In the genomic region with DNA sequence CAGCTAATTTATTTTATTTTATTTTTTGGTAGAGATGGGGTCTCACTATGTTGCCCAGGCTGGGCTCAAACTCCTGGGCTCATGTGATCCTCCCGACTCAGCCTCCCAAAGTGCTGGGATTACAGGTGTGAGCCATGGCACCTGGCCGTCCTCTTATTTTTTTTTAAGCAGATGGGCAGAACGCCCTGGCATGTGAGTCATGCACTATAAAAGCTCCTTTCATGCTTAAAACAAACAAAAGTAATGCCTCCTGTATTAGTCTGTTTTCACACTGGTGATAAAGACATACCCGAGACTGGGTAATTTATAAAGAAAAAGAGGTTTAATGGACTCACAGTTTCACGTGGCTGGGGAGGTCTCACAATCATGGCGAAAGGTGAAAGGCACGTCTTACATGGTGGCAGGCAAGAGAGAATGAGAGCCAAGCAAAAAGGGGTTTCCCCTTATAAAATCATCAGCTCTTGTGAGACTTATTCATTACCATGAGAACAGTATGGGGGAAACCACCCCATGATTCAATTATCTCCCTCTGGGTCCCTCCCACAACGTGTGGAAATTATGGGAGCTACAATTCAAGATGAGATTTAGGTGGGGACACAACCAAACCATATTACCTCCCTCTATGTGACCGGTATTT, we compare ENCODE assay signal across 8 cellular contexts. TPM values are rescaled to one million over a fixed set of nuclear protein-coding genes. Genes with fewer than 3 reads are reported as not detected.
DNase-seq lines count a peak whose midpoint lies in the region; ATAC-seq, FAIRE-seq and TF ChIP-seq lines count a peak whose summit lies in the region.
"Not testable (repeated sequence)": the region's sequence is repeated elsewhere in the genome, so short reads cannot be mapped to it uniquely, and the experiment has no call there.

No MANE protein-coding gene starts in this region.

- WGBS in IMR-90 (ENCODE audit: extremely low coverage in 2 of 2, insufficient read length in 1 of 2), 2 experiments = 60% methylated on average over 1 of the region's 9 CpGs; no CpG with 5 or more reads in 1 of the 2 experiments
- 38% methylated on average over 9 of the region's 9 CpGs for WGBS in body of pancreas, 2 donors
- 18% methylated on average over 9 of the region's 9 CpGs for WGBS in HepG2 (ENCODE audit: low lambda C conversion rate)

- not testable (repeated sequence) for H3K4me2 ChIP-seq in IMR-90 (ENCODE audit: low read depth, low read length); HepG2 (ENCODE audit: low read depth, low read length)

- not testable (repeated sequence) for H3K4me1 ChIP-seq in IMR-90 (ENCODE audit: control insufficient read depth, insufficient read depth, low read length); Panc1 (ENCODE audit: control insufficient read depth, insufficient read depth, low read length); body of pancreas; HepG2 (ENCODE audit: insufficient read depth, low read length)

- not testable (repeated sequence) for H3K56ac ChIP-seq in IMR-90 (ENCODE audit: extremely low read depth, insufficient read depth, low read length)

- not testable (repeated sequence) for H3K9me1 ChIP-seq in IMR-90 (ENCODE audit: insufficient read depth, low read length)

- not testable (repeated sequence) for H2BK120ac ChIP-seq in IMR-90 (ENCODE audit: low read depth, low read length)

- TF ChIP-seq CTCF in IMR-90 (conservative IDR thresholded peaks at IDR 0.05; ENCODE audit: low read depth, low read length); Panc1 (IDR thresholded peaks at IDR 0.05); body of pancreas (IDR thresholded peaks at IDR 0.05); HepG2 (CRISPR knock-in tag; IDR thresholded peaks at IDR 0.05): not testable (repeated sequence)

- intact Hi-C loops in IMR-90 (cut with micrococcal nuclease); Panc1 (cut with micrococcal nuclease; ENCODE audit: unreplicated experiment); body of pancreas (cut with DNase I); HepG2 (cut with micrococcal nuclease; ENCODE audit: unreplicated experiment): not testable (repeated sequence)

- H3K36me3 ChIP-seq in IMR-90 (ENCODE audit: control insufficient read depth, insufficient read depth, low read length); Panc1 (ENCODE audit: control insufficient read depth, insufficient read depth, low read length); body of pancreas (replicated peaks in 1 of 2; ENCODE audit: insufficient read depth in 1 of 2, low read depth in 2 of 2); HepG2 (replicated peaks in 1 of 2; ENCODE audit: control insufficient read depth in 1 of 2, insufficient read depth in 2 of 2, low read length in 2 of 2): not testable (repeated sequence)

- not testable (repeated sequence) for TF ChIP-seq RAD21 in IMR-90 (IDR thresholded peaks at IDR 0.05; ENCODE audit: low read length); HepG2 (CRISPR knock-in tag; IDR thresholded peaks at IDR 0.05)

- not testable (repeated sequence) for H4K91ac ChIP-seq in IMR-90 (ENCODE audit: insufficient read depth, low read depth, low read length)

- CTCF ChIA-PET in IMR-90 (lab: Yijun Ruan, JAX); HepG2 (lab: Yijun Ruan, JAX; ENCODE audit: low intra/inter-chr PET ratio, low total read pairs): not testable (repeated sequence)
- CTCF ChIA-PET in Panc1 (lab: Charles Lee) = interaction anchor here (0.6 kb wide), 1 partner anchor 59 kb away, joined by 7 read pairs; no protein-coding TSS in a partner anchor

- dilution Hi-C loops in IMR-90 (cut with HindIII; ENCODE audit: low sequenced_read_pairs, unreplicated experiment) = not testable (repeated sequence)

- not testable (repeated sequence) for H3K14ac ChIP-seq in IMR-90 (replicated peaks; ENCODE audit: low read depth, low read length)

- not testable (repeated sequence) for H2AK5ac ChIP-seq in IMR-90 (ENCODE audit: low read depth, low read length)

- in situ Hi-C loops in Caki2 (cut with HindIII; ENCODE audit: low pct_unique_long_range_greater_than_20kb, low sequenced_read_pairs); IMR-90 (cut with MboI; ENCODE audit: low sequenced_read_pairs); Panc1 (cut with HindIII; ENCODE audit: low pct_unique_long_range_greater_than_20kb, low sequenced_read_pairs); HepG2 (cut with HindIII; ENCODE audit: extremely low pct_ligation_motif_present, low pct_unique_long_range_greater_than_20kb): not testable (repeated sequence)

- H3K79me1 ChIP-seq in IMR-90 (ENCODE audit: low read depth in 1 of 2, low read length in 2 of 2) = not testable (repeated sequence)

- TF ChIP-seq EP300 in HepG2 (IDR thresholded peaks at IDR 0.05; ENCODE audit: low read depth in 2 of 2, low read length in 2 of 2); HepG2 (CRISPR knock-in tag; IDR thresholded peaks at IDR 0.05; ENCODE audit: borderline replicate concordance): not testable (repeated sequence)

- not testable (repeated sequence) for H3K23ac ChIP-seq in IMR-90 (ENCODE audit: low read depth, low read length)

- ATAC-seq in IMR-90 (ENCODE audit: low read depth); HepG2: not testable (repeated sequence)
- ATAC-seq in Panc1 (peak; percentile 82), body of pancreas (peak; percentile 33), esophagus mucosa (peak; percentile 59)

- not testable (repeated sequence) for H2BK15ac ChIP-seq in IMR-90 (ENCODE audit: low read depth, low read length)

- H2BK20ac ChIP-seq in IMR-90 (ENCODE audit: low read depth, low read length) = not testable (repeated sequence)

- H4K5ac ChIP-seq in IMR-90 (ENCODE audit: low read depth, low read length) = not testable (repeated sequence)

- H4K8ac ChIP-seq in IMR-90 (ENCODE audit: low read depth in 2 of 2, low read length in 2 of 2) = not testable (repeated sequence)

- H4K20me1 ChIP-seq in IMR-90 (ENCODE audit: insufficient read depth, low read length); HepG2 (ENCODE audit: insufficient read depth, low read length): not testable (repeated sequence)

- not testable (repeated sequence) for H3K27ac ChIP-seq in IMR-90 (ENCODE audit: insufficient read depth, low read length); Panc1 (ENCODE audit: low read length); body of pancreas; HepG2 (ENCODE audit: extremely low read length, insufficient read depth, low read length)

- not testable (repeated sequence) for H3K4me3 ChIP-seq in IMR-90 (ENCODE audit: insufficient read depth, low read depth, low read length); Panc1 (ENCODE audit: low read depth in 2 of 2, low read length in 2 of 2); body of pancreas; HepG2 (replicated peaks in 1 of 3; ENCODE audit: insufficient read depth in 1 of 3, low read depth in 2 of 3, low read length in 3 of 3)

- not testable (repeated sequence) for H3K18ac ChIP-seq in IMR-90 (ENCODE audit: low read depth, low read length)

- POLR2A ChIA-PET in IMR-90 (lab: Charles Lee; ENCODE audit: unreplicated experiment); HepG2 (lab: Yijun Ruan, JAX): not testable (repeated sequence)
- POLR2A ChIA-PET in Panc1 (lab: Charles Lee) = interaction anchor here (0.6 kb wide), 1 partner anchor 298 kb away, joined by 3 read pairs; no protein-coding TSS in a partner anchor

- H3K27me3 ChIP-seq in IMR-90 (ENCODE audit: control insufficient read depth, insufficient read depth, low read length); Panc1 (ENCODE audit: control insufficient read depth, insufficient read depth, low read length); body of pancreas: not testable (repeated sequence)
- peaks cover 2 to 27% of the 10 kb centered on the region in 2 experiments; a peak in 4 of 5 replicates for H3K27me3 ChIP-seq in HepG2 (ENCODE audit: control insufficient read depth in 1 of 2, insufficient read depth in 2 of 2, low read length in 2 of 2)

- H3K4ac ChIP-seq in IMR-90 (ENCODE audit: low read depth, low read length) = not testable (repeated sequence)

- TF ChIP-seq POLR2A in IMR-90 (IDR thresholded peaks at IDR 0.05; ENCODE audit: low read depth, low read length); body of pancreas (IDR thresholded peaks at IDR 0.05); HepG2 (IDR thresholded peaks at IDR 0.05; ENCODE audit: insufficient read depth in 1 of 2, low read depth in 2 of 2, low read length in 2 of 2): not testable (repeated sequence)

- peak; percentile 45 for DNase-seq in Caki2 (ENCODE audit: low read depth)
- peak; percentile 13 for DNase-seq in IMR-90
- peak; percentile 18 for DNase-seq in Panc1 (ENCODE audit: low read depth, low spot score)
- peak; percentile 4 to 10 for DNase-seq in activated CD4-positive, alpha-beta T cell treated with anti-CD3 and anti-CD28 coated beads, Interleukin-2, amount 50 U/mL, for 48 hours
- DNase-seq in body of pancreas = peak in 1 of 4 donors; percentile 30
- not testable (repeated sequence) for DNase-seq in HepG2 (ENCODE audit: low spot score)
- DNase-seq in stimulated activated CD4-positive, alpha-beta T cell treated with anti-CD3 and anti-CD28 coated beads, Interleukin-1b, Interleukin-23, amount 100 ng/mL, for 48 hours = peak; percentile 7

- BruUV-seq in IMR-90 (replicated peaks; lab: Mats Ljungman, UMichigan); Panc1 (replicated peaks; lab: Mats Ljungman, UMichigan); HepG2 (replicated peaks; lab: Mats Ljungman, UMichigan): not testable (repeated sequence)

- not testable (repeated sequence) for H2AFZ ChIP-seq in IMR-90 (replicated peaks; ENCODE audit: low read length, poor library complexity); HepG2 (ENCODE audit: low read length)

- not testable (repeated sequence) for H2AK9ac ChIP-seq in IMR-90 (replicated peaks; ENCODE audit: low read depth, low read length, poor library complexity)

- H3K79me2 ChIP-seq in HepG2 (ENCODE audit: insufficient read depth, low read length) = not testable (repeated sequence)

- not testable (repeated sequence) for H3K9me3 ChIP-seq in IMR-90 (ENCODE audit: control insufficient read depth, insufficient read depth, low read length); Panc1 (ENCODE audit: control insufficient read depth, insufficient read depth, low read depth, low read length); body of pancreas; HepG2 (ENCODE audit: low read length)

- not testable (repeated sequence) for FAIRE-seq in HepG2 (lab: Jason Lieb, UNC)

- not testable (repeated sequence) for H3K9ac ChIP-seq in IMR-90 (ENCODE audit: low read depth, low read length); HepG2 (ENCODE audit: insufficient read depth, low read depth, low read length)

- not testable (repeated sequence) for H2BK5ac ChIP-seq in IMR-90 (ENCODE audit: low read depth, low read length, poor library complexity, severe bottlenecking)

RNA-seq across cellular contexts. Expression of gene CPAMD8, which starts 12.3 kb away (rescaled TPM):
- 0.29 and 0.64 TPM in 2 replicates for total RNA-seq in Caki2 (2014; rRNA removed; shearing (Covaris generic); ENCODE audit: low replicate concordance)
- 0.28 and 0.36 TPM in 2 replicates for total RNA-seq in IMR-90 (2012; rRNA removed)
- polyA plus RNA-seq in IMR-90 (2012; rRNA removed) = 0.63 and 0.79 TPM in 2 replicates
- polyA plus RNA-seq in IMR-90 (2012; cell fraction: cytosol; rRNA removed) = 0.96 and 1.3 TPM in 2 replicates
- polyA plus RNA-seq in IMR-90 (2012; cell fraction: nucleus; rRNA removed; ENCODE audit: low replicate concordance) = 2.5 and 4.3 TPM in 2 replicates
- total RNA-seq in Panc1 (2021; ENCODE audit: unreplicated experiment) = 2.0 TPM
- polyA plus RNA-seq in Panc1 (2012; ENCODE audit: insufficient read length) = 1.9 TPM
- 1 to 10 TPM; 2.0 to 5.2 TPM for total RNA-seq in body of pancreas
- 2.0 TPM for total RNA-seq in esophagus mucosa
- total RNA-seq in HepG2 (2016; rRNA removed; fragmentation: Illumina TruSeq; extraction: Trizol) = 0.28 and 0.29 TPM in 2 replicates
- total RNA-seq in HepG2 (2016; cell fraction: cytosol; rRNA removed; fragmentation: Illumina TruSeq; extraction: Trizol; ENCODE audit: low read depth) = not detected in 2 replicates
- total RNA-seq in HepG2 (2016; cell fraction: insoluble cytoplasmic fraction; rRNA removed; fragmentation: Illumina TruSeq; extraction: Trizol) = 0.04 and 0.21 TPM in 2 replicates
- total RNA-seq in HepG2 (2016; cell fraction: membrane; rRNA removed; fragmentation: Illumina TruSeq; extraction: Trizol) = not detected in 2 replicates
- total RNA-seq in HepG2 (2016; cell fraction: nucleus; rRNA removed; fragmentation: Illumina TruSeq; extraction: Trizol) = 0.34 TPM in 2 replicates
- polyA plus RNA-seq in HepG2 (2011; rRNA removed) = 0.34 and 0.91 TPM in 2 replicates
- polyA plus RNA-seq in HepG2 (2011; cell fraction: cytosol; rRNA removed) = 0.21 and 0.35 TPM in 2 replicates
- polyA plus RNA-seq in HepG2 (2011; cell fraction: nucleus; rRNA removed) = 1.6 and 2.5 TPM in 2 replicates
- 0.12 and 0.71 TPM in 2 replicates for polyA plus RNA-seq in HepG2 (2012)
- polyA plus RNA-seq in HepG2 (2016; cell fraction: cytosol; fragmentation: Illumina TruSeq; extraction: Trizol; ENCODE audit: low read depth) = 0.09 TPM in 1 of 2 replicates, not detected in the other
- polyA plus RNA-seq in HepG2 (2016; cell fraction: insoluble cytoplasmic fraction; fragmentation: Illumina TruSeq; extraction: Trizol; ENCODE audit: low read depth) = 0.07 TPM in 1 of 2 replicates, not detected in the other
- 0.26 TPM in 1 of 2 replicates, not detected in the other for polyA plus RNA-seq in HepG2 (2016; cell fraction: membrane; fragmentation: Illumina TruSeq; extraction: Trizol; ENCODE audit: low read depth)
- 0.14 and 0.48 TPM in 2 replicates for polyA plus RNA-seq in HepG2 (2016; cell fraction: nucleus; fragmentation: Illumina TruSeq; extraction: Trizol; ENCODE audit: insufficient read depth, low read depth)
- polyA minus RNA-seq in HepG2 (2011; rRNA and poly(A)+ RNA removed; ENCODE audit: low replicate concordance) = 0.30 and 0.94 TPM in 2 replicates
- not detected in 2 replicates for polyA minus RNA-seq in HepG2 (2011; cell fraction: cytosol; rRNA and poly(A)+ RNA removed)
- 0.26 and 1.4 TPM in 2 replicates for polyA minus RNA-seq in HepG2 (2011; cell fraction: nucleus; rRNA and poly(A)+ RNA removed)
